Comparison of ENCODE assay signal across 1 cellular context in genomic region chr2:227414846-227415245, GRCh38.
TF ChIP-seq lines count a peak whose summit lies in the region.

No MANE protein-coding gene starts in this region.

TF ChIP-seq in K562, 482 proteins besides CTCF, POLR2A, EP300 and RAD21:
- no peak for TF ChIP-seq PTTG1 (tag; IDR thresholded peaks at IDR 0.05; ENCODE audit: low read depth)
